Comparison of ENCODE assay signal across 8 cellular contexts in the genomic region with DNA sequence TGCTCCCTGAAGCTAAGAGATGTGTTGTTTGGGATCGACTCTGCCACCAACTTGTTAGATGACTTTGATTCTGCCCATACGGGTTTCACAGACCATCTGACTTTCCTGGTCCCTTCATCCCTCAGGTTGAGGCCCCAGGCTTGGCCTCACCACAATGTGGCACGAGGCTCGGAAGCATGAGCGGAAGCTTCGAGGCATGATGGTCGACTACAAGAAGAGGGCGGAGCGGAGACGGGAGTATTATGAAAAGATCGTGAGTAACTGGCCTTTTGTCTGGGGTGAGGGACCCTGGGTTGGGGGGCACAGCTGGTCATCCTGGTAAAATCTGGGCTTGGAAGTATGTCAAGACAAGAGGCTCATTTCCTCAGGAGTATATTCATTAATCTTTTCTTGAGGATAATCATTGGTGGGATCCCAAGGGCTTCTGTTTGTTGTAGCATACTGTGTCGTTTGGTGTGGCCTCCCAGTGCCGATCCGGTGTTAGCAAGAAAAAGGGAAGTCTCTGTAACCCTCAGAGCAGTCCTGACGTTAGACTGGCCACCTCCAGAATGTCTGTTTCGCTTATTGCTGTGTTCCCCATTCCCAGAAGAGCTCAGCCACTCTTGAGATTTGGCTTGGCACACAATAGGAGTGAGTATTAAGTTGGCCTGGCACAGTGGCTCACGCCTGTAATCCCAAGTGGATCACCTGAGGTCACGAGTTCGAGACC.
DNase-seq lines count a peak whose midpoint lies in the region; ATAC-seq, FAIRE-seq and TF ChIP-seq lines count a peak whose summit lies in the region.

No MANE protein-coding gene starts in this region.

- H3K27me3 Mint-ChIP-seq in nephron (ENCODE audit: low read depth), result no peaks in the 10 kb centered on the region

- H3K4me3 ChIP-seq in BLaER1 treated with 17β-estradiol and CSF1 and Interleukin-3, amounts not matched to agents 10 nM and 100 nM, result peak overlapping the region; percentile 81 to 98 (median 91)
- H3K4me3 ChIP-seq in MM.1S (ENCODE audit: low read length), result peak overlapping the region; percentile 96

- peaks cover 0 to 6% (median 6%) of the 10 kb centered on the region in 11 experiments; a peak in 12 of 22 replicates for H3K9me3 ChIP-seq in BLaER1 treated with 17β-estradiol and CSF1 and Interleukin-3, amounts not matched to agents 10 nM and 100 nM (replicated peaks in 1 of 11)
- no peaks in the 10 kb centered on the region for H3K9me3 ChIP-seq in MM.1S (replicated peaks; ENCODE audit: insufficient read depth, low read length)

- peak overlapping the region; percentile 91 to 97 (median 94) for H3K4me3 Mint-ChIP-seq in nephron

- peaks cover 62% of the 10 kb centered on the region for H3K79me2 ChIP-seq in MM.1S (ENCODE audit: low read length)

- peaks cover 22% of the 10 kb centered on the region for H3K4me1 Mint-ChIP-seq in nephron

- peak overlapping the region; percentile 90 to 99 (median 97) for H3K9ac ChIP-seq in BLaER1 treated with 17β-estradiol and CSF1 and Interleukin-3, amounts not matched to agents 10 nM and 100 nM
- H3K9ac ChIP-seq in MM.1S (ENCODE audit: low read length), result peak overlapping the region; percentile 97; the same call in 1 of the 2 replicates

- peaks cover 23 to 59% (median 36%) of the 10 kb centered on the region in 10 experiments for H3K4me1 ChIP-seq in BLaER1 treated with 17β-estradiol and CSF1 and Interleukin-3, amounts not matched to agents 10 nM and 100 nM
- H3K4me1 ChIP-seq in MM.1S (ENCODE audit: low read length), result peaks cover 27% of the 10 kb centered on the region

- H3F3A ChIP-seq in MM.1S (ENCODE audit: insufficient read depth, low read length), result peaks cover 15% of the 10 kb centered on the region

- peak overlapping the region; percentile 83 to 100 (median 98) for H3K4me2 ChIP-seq in BLaER1 treated with 17β-estradiol and CSF1 and Interleukin-3, amounts not matched to agents 10 nM and 100 nM
- peak overlapping the region; percentile 93 for H3K4me2 ChIP-seq in MM.1S (ENCODE audit: low read depth, low read length)

- H3K27ac Mint-ChIP-seq in nephron, result peak overlapping the region in 2 of 3 experiments; percentile 10 to 85

- no peaks in the 10 kb centered on the region for H3K9me2 ChIP-seq in MM.1S (replicated peaks; ENCODE audit: insufficient read depth, low read length)

- H3K27ac ChIP-seq in BLaER1 treated with 17β-estradiol and CSF1 and Interleukin-3, amounts not matched to agents 10 nM and 100 nM, result peak overlapping the region in 7 of 11 experiments; percentile 87 to 99 (median 98); a peak in 13 of 22 replicates
- H3K27ac ChIP-seq in MM.1S (ENCODE audit: low read length) (no peak overlapping the region), caudate nucleus (ENCODE audit: low read depth, low read length) (peak overlapping the region; percentile 1)

- peaks cover 62 to 85% (median 78%) of the 10 kb centered on the region in 11 experiments for H3K36me3 ChIP-seq in BLaER1 treated with 17β-estradiol and CSF1 and Interleukin-3, amounts not matched to agents 10 nM and 100 nM
- peaks cover 7% of the 10 kb centered on the region; the same call in 1 of the 2 replicates for H3K36me3 ChIP-seq in MM.1S (replicated peaks; ENCODE audit: insufficient read depth, low read length)

- H3K27me3 ChIP-seq in BLaER1 treated with 17β-estradiol and CSF1 and Interleukin-3, amounts not matched to agents 10 nM and 100 nM, result no peaks in the 10 kb centered on the region
- H3K27me3 ChIP-seq in MM.1S (replicated peaks; ENCODE audit: insufficient read depth, low read length), result no peaks in the 10 kb centered on the region

- H3K36me3 Mint-ChIP-seq in nephron (ENCODE audit: low read depth), result peaks cover 35% of the 10 kb centered on the region

- ATAC-seq in HG03439 (IDR thresholded peaks at IDR 0.05; ENCODE audit: unreplicated experiment) (no peak), HG03175 (IDR thresholded peaks at IDR 0.05; ENCODE audit: unreplicated experiment) (no peak), GM21528 (IDR thresholded peaks at IDR 0.05; ENCODE audit: low FRiP score, unreplicated experiment) (no peak)

- no peaks in the 10 kb centered on the region for H3K9me3 Mint-ChIP-seq in nephron

- DNase-seq in MM.1S, result no peak
- no peak for DNase-seq in caudate nucleus (lab: John Stamatoyannopoulos, UW)
- no peak for DNase-seq in RCC 7860 (ENCODE audit: low spot score)

- H2AFZ ChIP-seq in MM.1S (ENCODE audit: low read length), result no peak overlapping the region

- H4K20me1 ChIP-seq in BLaER1 treated with 17β-estradiol and CSF1 and Interleukin-3, amounts not matched to agents 10 nM and 100 nM, result peaks cover 57 to 62% (median 61%) of the 10 kb centered on the region in 11 experiments; a peak in 21 of 22 replicates
- H4K20me1 ChIP-seq in MM.1S (ENCODE audit: insufficient read depth, low read length), result peaks cover 10% of the 10 kb centered on the region

- FAIRE-seq in RCC 7860 (lab: Jason Lieb, UNC), result no peak

- TF ChIP-seq CTCF in MM.1S (IDR thresholded peaks at IDR 0.05; ENCODE audit: low read length) (no peak), nephron (IDR thresholded peaks at IDR 0.05; ENCODE audit: unreplicated experiment in 3 of 3) (no peak)
